ENCODE assay signal across 21 cellular contexts in genomic region chr7:101273126-101273525, GRCh38.
"Had no signal": no experiment of that assay in that cellular context is flagged by ENCODE, and none has a peak within 500 bp of the region (broad histone marks: within the 10 kb centered on the region; RNA-seq: fewer than 3 reads in every experiment).

No MANE protein-coding gene starts in this region.

- DNase-seq: activated CD4-positive, alpha-beta T cell treated with anti-CD3 and anti-CD28 coated beads, Interleukin-2, amount 10 ng/mL, durations not matched to agents 24 days and 14 days; activated CD8-positive, alpha-beta T cell treated with anti-CD3 and anti-CD28 coated beads for 36 hours; activated naive CD4-positive, alpha-beta T cell treated with anti-CD3 and anti-CD28 coated beads, Interleukin-2, amount 10 ng/mL, durations not matched to agents 7 days and 5 days; activated naive CD8-positive, alpha-beta T cell treated with anti-CD3 and anti-CD28 coated beads, Interleukin-2, amount 50 U/mL, for 24 hours; activated T-cell treated with anti-CD3 and anti-CD28 coated beads, Interleukin-2, amount 50 U/mL, for 24 hours; islet precursor cell; midbrain; nephron progenitor cell; stimulated activated CD4-positive, alpha-beta T cell treated with anti-CD3 and anti-CD28 coated beads, Interleukin-15, amount 100 ng/mL, for 24 hours; stimulated activated CD4-positive, alpha-beta T cell treated with anti-CD3 and anti-CD28 coated beads, Interleukin-2, amount 100 ng/mL, for 48 hours; T-helper 1 cell; T-helper 9 cell; trophoblast cell had no signal

- H3K4me1 Mint-ChIP-seq: activated CD4-positive, alpha-beta T cell treated with anti-CD3 and anti-CD28 coated beads, Interleukin-2, amount 10 ng/mL, durations not matched to agents 24 days and 14 days; activated naive CD4-positive, alpha-beta T cell treated with anti-CD3 and anti-CD28 coated beads, Interleukin-2, amount 10 ng/mL, durations not matched to agents 7 days and 5 days; activated naive CD8-positive, alpha-beta T cell treated with anti-CD3 and anti-CD28 coated beads, Interleukin-2, amount 50 U/mL, for 24 hours; central memory CD8-positive, alpha-beta T cell had no signal

- H3K4me1 ChIP-seq: esophagus muscularis mucosa, prostate gland, right atrium auricular region, suprapubic skin had no signal

- H3K4me3 Mint-ChIP-seq: activated CD4-positive, alpha-beta T cell treated with anti-CD3 and anti-CD28 coated beads, Interleukin-2, amount 10 ng/mL, durations not matched to agents 24 days and 14 days; activated CD8-positive, alpha-beta T cell treated with anti-CD3 and anti-CD28 coated beads for 36 hours; activated naive CD4-positive, alpha-beta T cell treated with anti-CD3 and anti-CD28 coated beads, Interleukin-2, amount 10 ng/mL, durations not matched to agents 7 days and 5 days; activated naive CD8-positive, alpha-beta T cell treated with anti-CD3 and anti-CD28 coated beads, Interleukin-2, amount 50 U/mL, for 24 hours; activated T-cell treated with anti-CD3 and anti-CD28 coated beads, Interleukin-2, amount 50 U/mL, for 24 hours; central memory CD8-positive, alpha-beta T cell; nephron progenitor cell; stimulated activated naive CD8-positive, alpha-beta T cell treated with anti-CD3 and anti-CD28 coated beads, Interleukin-15, Interleukin-2, amounts not matched to agents 100 ng/mL and 50 ng/mL, for 24 hours had no signal

- H3K36me3 Mint-ChIP-seq: activated naive CD4-positive, alpha-beta T cell treated with anti-CD3 and anti-CD28 coated beads, Interleukin-2, amount 10 ng/mL, durations not matched to agents 7 days and 5 days had no signal

- H3K36me3 ChIP-seq: esophagus muscularis mucosa, prostate gland, right atrium auricular region, suprapubic skin had no signal

- H3K27ac Mint-ChIP-seq: activated CD4-positive, alpha-beta T cell treated with anti-CD3 and anti-CD28 coated beads, Interleukin-2, amount 10 ng/mL, durations not matched to agents 24 days and 14 days; activated CD8-positive, alpha-beta T cell treated with anti-CD3 and anti-CD28 coated beads for 36 hours; activated naive CD4-positive, alpha-beta T cell treated with anti-CD3 and anti-CD28 coated beads, Interleukin-2, amount 10 ng/mL, durations not matched to agents 7 days and 5 days; activated naive CD8-positive, alpha-beta T cell treated with anti-CD3 and anti-CD28 coated beads, Interleukin-2, amount 50 U/mL, for 24 hours; activated T-cell treated with anti-CD3 and anti-CD28 coated beads, Interleukin-2, amount 50 U/mL, for 24 hours; nephron progenitor cell; stimulated activated naive CD8-positive, alpha-beta T cell treated with anti-CD3 and anti-CD28 coated beads, Interleukin-15, Interleukin-2, amounts not matched to agents 100 ng/mL and 50 ng/mL, for 24 hours had no signal

- H3K27me3 ChIP-seq: right atrium auricular region had no signal

- ATAC-seq: activated CD8-positive, alpha-beta T cell treated with anti-CD3 and anti-CD28 coated beads for 36 hours; activated naive CD8-positive, alpha-beta T cell treated with anti-CD3 and anti-CD28 coated beads, Interleukin-2, amount 50 U/mL, for 24 hours had no signal

- H3K9me3 Mint-ChIP-seq: activated CD4-positive, alpha-beta T cell treated with anti-CD3 and anti-CD28 coated beads, Interleukin-2, amount 10 ng/mL, durations not matched to agents 24 days and 14 days; activated CD8-positive, alpha-beta T cell treated with anti-CD3 and anti-CD28 coated beads for 36 hours; activated naive CD4-positive, alpha-beta T cell treated with anti-CD3 and anti-CD28 coated beads, Interleukin-2, amount 10 ng/mL, durations not matched to agents 7 days and 5 days; activated naive CD8-positive, alpha-beta T cell treated with anti-CD3 and anti-CD28 coated beads, Interleukin-2, amount 50 U/mL, for 24 hours; activated T-cell treated with anti-CD3 and anti-CD28 coated beads, Interleukin-2, amount 50 U/mL, for 24 hours; central memory CD8-positive, alpha-beta T cell; stimulated activated naive CD8-positive, alpha-beta T cell treated with anti-CD3 and anti-CD28 coated beads, Interleukin-15, Interleukin-2, amounts not matched to agents 100 ng/mL and 50 ng/mL, for 24 hours had no signal

- H3K4me3 ChIP-seq: coronary artery, esophagus muscularis mucosa, lung, prostate gland, right atrium auricular region, suprapubic skin had no signal

- H3K9me3 ChIP-seq: esophagus muscularis mucosa, prostate gland, right atrium auricular region, suprapubic skin had no signal

- H3K27ac ChIP-seq: coronary artery, esophagus muscularis mucosa, prostate gland, right atrium auricular region, suprapubic skin had no signal
